Comparison of ENCODE assay signal across 22 cellular contexts in genomic region chr1:201281573-201281972, GRCh38. TPM values are rescaled to one million over a fixed set of nuclear protein-coding genes. Genes with fewer than 3 reads are reported as not detected.
DNase-seq lines count a peak whose midpoint lies in the region; ATAC-seq and TF ChIP-seq lines count a peak whose summit lies in the region.
"Had no signal": no experiment of that assay in that cellular context is flagged by ENCODE, and none has a peak within 500 bp of the region (broad histone marks: within the 10 kb centered on the region; RNA-seq: fewer than 3 reads in every experiment).

No MANE protein-coding gene starts in this region.

- no peaks in the 10 kb centered on the region for H3K27me3 ChIP-seq in right atrium auricular region
- H3K27me3 ChIP-seq in stomach, result peaks cover 0 to 82% (median 38%) of the 10 kb centered on the region in 3 donors
- peaks cover 27% of the 10 kb centered on the region for H3K27me3 ChIP-seq in lower lobe of right lung (ENCODE audit: low read depth)

- no peak overlapping the region for H3K27ac ChIP-seq in right atrium auricular region
- H3K27ac ChIP-seq in C4-2B, result peak overlapping the region; percentile 98
- H3K27ac ChIP-seq in stomach, result no peak overlapping the region
- H3K27ac ChIP-seq in lower lobe of right lung, result no peak overlapping the region
- H3K27ac ChIP-seq: HL-60 had no signal

- 54 to 68% (median 61%) methylated on average over 3 of the region's 3 CpGs for WGBS in stomach, 5 donors

- TF ChIP-seq EP300 in stomach (IDR thresholded peaks at IDR 0.05), result no peak

- DNase-seq in Right ventricle myocardium inferior (ENCODE audit: missing footprints) (no peak), right atrium auricular region (ENCODE audit: low spot score) (no peak), astrocyte of the hippocampus (ENCODE audit: low read depth, low spot score) (peak; percentile 49), stomach (peak; percentile 40), lower lobe of right lung (no peak), DMS53 (lab: John Stamatoyannopoulos, UW) (no peak)
- DNase-seq: CD8-positive, alpha-beta T cell; DMS153; GDM1; GOT3; HCEC 1CT; KBM-7; NCI-H1092 treated with DMSO at 0.1 percent for 48 hours; NCI-H1436 treated with DMSO at 0.1 percent for 48 hours; NCI-H1930; NCI-H2227 treated with DMSO at 0.1 percent for 48 hours; NCI-H510A; NK-92 treated with Interleukin-12 subunit alpha and Interleukin-12 subunit beta, amount 100 ng/mL, for 24 hours had no signal

- intact Hi-C loops in Right ventricle myocardium inferior (cut with DNase I) (no loop called here), stomach (cut with DNase I; ENCODE audit: low total_unique reads) (no loop called here), lower lobe of right lung (cut with DNase I) (no loop called here)

- H3K36me3 ChIP-seq in right atrium auricular region, result no peaks in the 10 kb centered on the region
- H3K36me3 ChIP-seq in stomach, result no peaks in the 10 kb centered on the region
- H3K36me3 ChIP-seq in lower lobe of right lung, result no peaks in the 10 kb centered on the region

- no peak for TF ChIP-seq CTCF in right atrium auricular region (IDR thresholded peaks at IDR 0.05)
- no peak for TF ChIP-seq CTCF in C4-2B (conservative IDR thresholded peaks at IDR 0.05)
- TF ChIP-seq CTCF in stomach (IDR thresholded peaks at IDR 0.05), result no peak
- no peak for TF ChIP-seq CTCF in lower lobe of right lung (IDR thresholded peaks at IDR 0.05)

- peaks cover 0 to 11% of the 10 kb centered on the region in 2 donors for H3K4me1 ChIP-seq in right atrium auricular region
- peaks cover 8 to 14% (median 10%) of the 10 kb centered on the region in 4 donors for H3K4me1 ChIP-seq in stomach
- peaks cover 12% of the 10 kb centered on the region for H3K4me1 ChIP-seq in lower lobe of right lung

- no peak for TF ChIP-seq POLR2A in stomach (IDR thresholded peaks at IDR 0.05)

- H3K9me3 ChIP-seq in right atrium auricular region, result no peaks in the 10 kb centered on the region
- no peaks in the 10 kb centered on the region for H3K9me3 ChIP-seq in stomach
- no peaks in the 10 kb centered on the region for H3K9me3 ChIP-seq in lower lobe of right lung

- peak; percentile 45 for ATAC-seq in Right ventricle myocardium inferior
- no peak for ATAC-seq in lower lobe of right lung
- ATAC-seq: CD8-positive, alpha-beta T cell; HepG2; Panc1 had no signal

- H3K4me3 ChIP-seq in right atrium auricular region (no peak overlapping the region), stomach (no peak overlapping the region), lower lobe of right lung (no peak overlapping the region)

RNA-seq across cellular contexts. Expression of gene PKP1, which starts 1.7 kb away (rescaled TPM):
- total RNA-seq in Right ventricle myocardium inferior (0.16 TPM), right atrium auricular region (1 to 10 TPM in 1 of 2 donors, not detected in 1; 2.3 TPM), stomach (1 to 10 TPM in 1 of 5 donors, under 1 TPM in 3, not detected in 1; under 0.01 to 3.5 (median 0.40) TPM), lower lobe of right lung (2.2 TPM)
- polyA plus RNA-seq in stomach, result 10 to 100 TPM in 1 of 3 donors, under 1 TPM in 1, not detected in 1; 0.12 to 42.2 TPM
- total RNA-seq: CD8-positive, alpha-beta T cell; HepG2 had no signal
- polyA plus RNA-seq: HepG2 had no signal

Comparison
In these comparisons a context has a peak if more than half of its experiments do, and no peak if none do; other contexts are left out.
1. DNase-seq: peak in astrocyte of the hippocampus (single experiment) and stomach (single experiment); none in Right ventricle myocardium inferior (single experiment), right atrium auricular region (single experiment), lower lobe of right lung (single experiment) and DMS53 (single experiment).